ENCODE assay signal across 8 cellular contexts in the genomic region with DNA sequence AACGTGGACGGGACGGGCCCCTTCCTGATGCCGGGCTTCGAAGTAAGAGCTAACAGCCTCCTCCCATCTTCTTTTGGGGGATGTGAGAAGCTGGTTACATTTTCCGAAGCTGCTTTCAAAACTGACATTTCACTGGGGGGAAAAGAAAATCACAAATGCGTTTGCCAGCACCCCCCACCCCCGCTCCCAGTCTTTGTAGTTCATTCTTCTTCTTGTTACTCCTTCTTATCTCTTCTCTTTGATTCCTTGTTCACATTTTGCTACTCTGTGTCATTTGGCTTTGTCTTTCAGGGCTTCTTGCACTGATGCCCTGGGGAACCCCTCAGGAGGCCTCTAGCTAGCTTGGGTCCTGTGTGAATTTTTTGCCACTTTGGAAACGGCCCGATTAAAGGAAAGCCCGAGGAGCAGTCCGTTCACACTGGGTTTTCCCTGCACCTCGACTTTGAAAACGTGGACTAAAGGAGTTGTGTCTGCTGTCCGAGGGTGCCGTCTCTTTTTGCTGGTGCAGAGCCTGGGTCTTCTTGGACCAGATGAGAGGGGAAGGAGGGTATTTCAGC. TPM values are rescaled to one million over a fixed set of nuclear protein-coding genes. Genes with fewer than 3 reads are reported as not detected.
A peak's percentile ranks its signal among the peaks of the same experiment; 100 is the strongest.
DNase-seq lines count a peak whose midpoint lies in the region; ATAC-seq and TF ChIP-seq lines count a peak whose summit lies in the region.

No MANE protein-coding gene starts in this region.

- peaks cover 23% of the 10 kb centered on the region for H3K4me1 Mint-ChIP-seq in T-helper 17 cell

- H3K4me3 ChIP-seq in GM12875 (ENCODE audit: low read depth, low read length) (peak overlapping the region; percentile 58), esophagus squamous epithelium (peak overlapping the region; percentile 88 to 94 (median 92)), skeletal muscle cell (ENCODE audit: low read depth, low read length) (peak overlapping the region; percentile 78)

- intact Hi-C loops in esophagus squamous epithelium (cut with DNase I) = loop anchor here (5.0 kb wide), 1 partner anchor 55 kb away; a partner anchor contains a TSS

- H3K4me3 Mint-ChIP-seq in T-helper 17 cell = peak overlapping the region; percentile 92

- H3K9me3 ChIP-seq in T-helper 17 cell (ENCODE audit: control insufficient read depth, low read length, poor library complexity, severe bottlenecking) (no peaks in the 10 kb centered on the region), esophagus squamous epithelium (no peaks in the 10 kb centered on the region)

- peak overlapping the region; percentile 82 for H3K27ac Mint-ChIP-seq in T-helper 17 cell

- no peaks in the 10 kb centered on the region for H3K36me3 Mint-ChIP-seq in T-helper 17 cell (ENCODE audit: low read depth)

- no peak for ATAC-seq in T-helper 17 cell
- no peak for ATAC-seq in GM21825 (IDR thresholded peaks at IDR 0.05; ENCODE audit: unreplicated experiment)

- DNase-seq in T-helper 17 cell (no peak), esophagus squamous epithelium (lab: John Stamatoyannopoulos, UW) (no peak), skeletal muscle cell (ENCODE audit: low read depth) (no peak), NCI-H1105 treated with DMSO at 0.1 percent for 48 hours (lab: John Stamatoyannopoulos, UW) (no peak), SKM-1 (lab: John Stamatoyannopoulos, UW; ENCODE audit: unreplicated experiment) (no peak), H4 (ENCODE audit: low spot score) (no peak)

- peaks cover 10 to 53% (median 24%) of the 10 kb centered on the region in 3 donors for H3K4me1 ChIP-seq in esophagus squamous epithelium

- H3K27me3 Mint-ChIP-seq in T-helper 17 cell = no peaks in the 10 kb centered on the region

- no peak for TF ChIP-seq CTCF in GM12875 (IDR thresholded peaks at IDR 0.05; ENCODE audit: borderline replicate concordance, insufficient read depth, low read depth, low read length)
- TF ChIP-seq CTCF in esophagus squamous epithelium (IDR thresholded peaks at IDR 0.05) = peak in 1 of 6 experiments; percentile 1

- H3K36me3 ChIP-seq in esophagus squamous epithelium = no peaks in the 10 kb centered on the region

- no peak for TF ChIP-seq POLR2A in esophagus squamous epithelium (IDR thresholded peaks at IDR 0.05)

- 1 to 5% methylated on average over 9 to 15 of the region's 16 CpGs for WGBS in esophagus squamous epithelium, 2 donors

- peak overlapping the region; percentile 92 to 95 (median 93) for H3K27ac ChIP-seq in esophagus squamous epithelium

- H3K27me3 ChIP-seq in esophagus squamous epithelium = no peaks in the 10 kb centered on the region

RNA-seq across cellular contexts. Expression of a gene that starts 1.3 kb away (rescaled TPM):
- total RNA-seq in T-helper 17 cell (10 to 100 TPM; 22.9 to 24.3 TPM), esophagus squamous epithelium (10 to 100 TPM; 21.4 to 35.4 (median 28.5) TPM)
- total RNA-seq in H4 (2014; rRNA removed; shearing (Covaris generic)) = 21.0 and 21.2 TPM in 2 replicates

RNA-seq across cellular contexts. Expression of a gene that starts 24.4 kb away (rescaled TPM):
- 1 to 10 TPM; 1.6 to 2.2 TPM for total RNA-seq in T-helper 17 cell
- 1 to 10 TPM in 1 of 4 donors, under 1 TPM in 1, not detected in 2; 0.38 to 1.3 TPM for total RNA-seq in esophagus squamous epithelium
- not detected in 2 replicates for total RNA-seq in H4 (2014; rRNA removed; shearing (Covaris generic))

RNA-seq across cellular contexts. Expression of a gene that starts 36.6 kb away (rescaled TPM):
- total RNA-seq in T-helper 17 cell (10 to 100 TPM in 1 of 2 donors, 1 to 10 TPM in 1; 8.7 to 10.5 TPM), esophagus squamous epithelium (10 to 100 TPM; 14.7 to 30.3 (median 24.1) TPM)
- total RNA-seq in H4 (2014; rRNA removed; shearing (Covaris generic)) = 66.2 and 100 TPM in 2 replicates

RNA-seq across cellular contexts. Expression of a gene that starts 55.8 kb away (rescaled TPM):
- total RNA-seq in T-helper 17 cell = 10 to 100 TPM; 19.5 to 19.8 TPM
- total RNA-seq in esophagus squamous epithelium = 10 to 100 TPM; 39.6 to 63.2 (median 44.0) TPM
- total RNA-seq in H4 (2014; rRNA removed; shearing (Covaris generic)) = 31.7 and 42.5 TPM in 2 replicates

RNA-seq across cellular contexts. Expression of a gene that starts 56.0 kb away (rescaled TPM):
- total RNA-seq in T-helper 17 cell = 10 to 100 TPM; 17.1 to 21.0 TPM
- total RNA-seq in esophagus squamous epithelium = 10 to 100 TPM; 23.6 to 35.6 (median 27.3) TPM
- 11.2 and 23.5 TPM in 2 replicates for total RNA-seq in H4 (2014; rRNA removed; shearing (Covaris generic))
